In genomic region chr12:95318071-95318545, GRCh38 we compare ENCODE assay signal across 1 cellular context.
A peak's percentile ranks its signal among the peaks of the same experiment; 100 is the strongest.
TF ChIP-seq lines count a peak whose summit lies in the region.

No MANE protein-coding gene starts in this region.

TF ChIP-seq in HepG2, 621 proteins besides CTCF, POLR2A, EP300 and RAD21 (continued from another document and continues in another):
- TF ChIP-seq POGK (CRISPR knock-in tag; conservative IDR thresholded peaks at IDR 0.05): 0 out of 2 replicates have a peak, but pooled peaks have one; percentile 23
- TF ChIP-seq, protein P1, sequence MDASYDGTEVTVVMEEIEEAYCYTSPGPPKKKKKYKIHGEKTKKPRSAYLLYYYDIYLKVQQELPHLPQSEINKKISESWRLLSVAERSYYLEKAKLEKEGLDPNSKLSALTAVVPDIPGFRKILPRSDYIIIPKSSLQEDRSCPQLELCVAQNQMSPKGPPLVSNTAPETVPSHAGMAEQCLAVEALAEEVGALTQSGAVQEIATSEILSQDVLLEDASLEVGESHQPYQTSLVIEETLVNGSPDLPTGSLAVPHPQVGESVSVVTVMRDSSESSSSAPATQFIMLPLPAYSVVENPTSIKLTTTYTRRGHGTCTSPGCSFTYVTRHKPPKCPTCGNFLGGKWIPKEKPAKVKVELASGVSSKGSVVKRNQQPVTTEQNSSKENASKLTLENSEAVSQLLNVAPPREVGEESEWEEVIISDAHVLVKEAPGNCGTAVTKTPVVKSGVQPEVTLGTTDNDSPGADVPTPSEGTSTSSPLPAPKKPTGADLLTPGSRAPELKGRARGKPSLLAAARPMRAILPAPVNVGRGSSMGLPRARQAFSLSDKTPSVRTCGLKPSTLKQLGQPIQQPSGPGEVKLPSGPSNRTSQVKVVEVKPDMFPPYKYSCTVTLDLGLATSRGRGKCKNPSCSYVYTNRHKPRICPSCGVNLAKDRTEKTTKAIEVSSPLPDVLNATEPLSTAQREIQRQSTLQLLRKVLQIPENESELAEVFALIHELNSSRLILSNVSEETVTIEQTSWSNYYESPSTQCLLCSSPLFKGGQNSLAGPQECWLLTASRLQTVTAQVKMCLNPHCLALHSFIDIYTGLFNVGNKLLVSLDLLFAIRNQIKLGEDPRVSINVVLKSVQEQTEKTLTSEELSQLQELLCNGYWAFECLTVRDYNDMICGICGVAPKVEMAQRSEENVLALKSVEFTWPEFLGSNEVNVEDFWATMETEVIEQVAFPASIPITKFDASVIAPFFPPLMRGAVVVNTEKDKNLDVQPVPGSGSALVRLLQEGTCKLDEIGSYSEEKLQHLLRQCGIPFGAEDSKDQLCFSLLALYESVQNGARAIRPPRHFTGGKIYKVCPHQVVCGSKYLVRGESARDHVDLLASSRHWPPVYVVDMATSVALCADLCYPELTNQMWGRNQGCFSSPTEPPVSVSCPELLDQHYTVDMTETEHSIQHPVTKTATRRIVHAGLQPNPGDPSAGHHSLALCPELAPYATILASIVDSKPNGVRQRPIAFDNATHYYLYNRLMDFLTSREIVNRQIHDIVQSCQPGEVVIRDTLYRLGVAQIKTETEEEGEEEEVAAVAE (CRISPR knock-in tag; IDR thresholded peaks at IDR 0.05; ENCODE audit: borderline replicate concordance): peak; percentile 58; the same call in 1 of the 2 replicates
- peak; percentile 93 for TF ChIP-seq PITX1 (CRISPR knock-in tag; IDR thresholded peaks at IDR 0.05)
- 0 out of 2 replicates have a peak, but pooled peaks have one; percentile 19 for TF ChIP-seq SMARCE1 (IDR thresholded peaks at IDR 0.05; ENCODE audit: borderline replicate concordance)
- TF ChIP-seq KAT8 (CRISPR knock-in tag; IDR thresholded peaks at IDR 0.05): peak; percentile 71; the same call in 1 of the 2 replicates
- peak; percentile 22; the same call in 1 of the 2 replicates for TF ChIP-seq DRAP1 (CRISPR knock-in tag; IDR thresholded peaks at IDR 0.05)
- peak; percentile 70 for TF ChIP-seq HNF1A (IDR thresholded peaks at IDR 0.05; ENCODE audit: low read depth)
- peak; percentile 84; the same call in 1 of the 2 replicates for TF ChIP-seq HNF1A (CRISPR knock-in tag; IDR thresholded peaks at IDR 0.05; ENCODE audit: borderline replicate concordance)
- TF ChIP-seq SATB2 (CRISPR knock-in tag; IDR thresholded peaks at IDR 0.05): peak; percentile 93
- TF ChIP-seq ZNF207 (IDR thresholded peaks at IDR 0.05; ENCODE audit: borderline replicate concordance): no peak
- peak; percentile 92 for TF ChIP-seq SKI (IDR thresholded peaks at IDR 0.05; ENCODE audit: partially characterized antibody)
- TF ChIP-seq ZNF136 (CRISPR knock-in tag; IDR thresholded peaks at IDR 0.05; ENCODE audit: low read depth): no peak
- TF ChIP-seq, protein P2, sequence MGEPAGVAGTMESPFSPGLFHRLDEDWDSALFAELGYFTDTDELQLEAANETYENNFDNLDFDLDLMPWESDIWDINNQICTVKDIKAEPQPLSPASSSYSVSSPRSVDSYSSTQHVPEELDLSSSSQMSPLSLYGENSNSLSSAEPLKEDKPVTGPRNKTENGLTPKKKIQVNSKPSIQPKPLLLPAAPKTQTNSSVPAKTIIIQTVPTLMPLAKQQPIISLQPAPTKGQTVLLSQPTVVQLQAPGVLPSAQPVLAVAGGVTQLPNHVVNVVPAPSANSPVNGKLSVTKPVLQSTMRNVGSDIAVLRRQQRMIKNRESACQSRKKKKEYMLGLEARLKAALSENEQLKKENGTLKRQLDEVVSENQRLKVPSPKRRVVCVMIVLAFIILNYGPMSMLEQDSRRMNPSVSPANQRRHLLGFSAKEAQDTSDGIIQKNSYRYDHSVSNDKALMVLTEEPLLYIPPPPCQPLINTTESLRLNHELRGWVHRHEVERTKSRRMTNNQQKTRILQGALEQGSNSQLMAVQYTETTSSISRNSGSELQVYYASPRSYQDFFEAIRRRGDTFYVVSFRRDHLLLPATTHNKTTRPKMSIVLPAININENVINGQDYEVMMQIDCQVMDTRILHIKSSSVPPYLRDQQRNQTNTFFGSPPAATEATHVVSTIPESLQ (CRISPR knock-in tag; conservative IDR thresholded peaks at IDR 0.05): no peak
- peak; percentile 36; the same call in 1 of the 2 replicates for TF ChIP-seq KDM4B (CRISPR knock-in tag; IDR thresholded peaks at IDR 0.05)
- peak; percentile 95 for TF ChIP-seq ISL2 (CRISPR knock-in tag; IDR thresholded peaks at IDR 0.05)
- TF ChIP-seq, protein P3, sequence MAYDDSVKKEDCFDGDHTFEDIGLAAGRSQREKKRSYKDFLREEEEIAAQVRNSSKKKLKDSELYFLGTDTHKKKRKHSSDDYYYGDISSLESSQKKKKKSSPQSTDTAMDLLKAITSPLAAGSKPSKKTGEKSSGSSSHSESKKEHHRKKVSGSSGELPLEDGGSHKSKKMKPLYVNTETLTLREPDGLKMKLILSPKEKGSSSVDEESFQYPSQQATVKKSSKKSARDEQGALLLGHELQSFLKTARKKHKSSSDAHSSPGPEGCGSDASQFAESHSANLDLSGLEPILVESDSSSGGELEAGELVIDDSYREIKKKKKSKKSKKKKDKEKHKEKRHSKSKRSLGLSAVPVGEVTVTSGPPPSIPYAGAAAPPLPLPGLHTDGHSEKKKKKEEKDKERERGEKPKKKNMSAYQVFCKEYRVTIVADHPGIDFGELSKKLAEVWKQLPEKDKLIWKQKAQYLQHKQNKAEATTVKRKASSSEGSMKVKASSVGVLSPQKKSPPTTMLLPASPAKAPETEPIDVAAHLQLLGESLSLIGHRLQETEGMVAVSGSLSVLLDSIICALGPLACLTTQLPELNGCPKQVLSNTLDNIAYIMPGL (CRISPR knock-in tag; IDR thresholded peaks at IDR 0.05; ENCODE audit: borderline replicate concordance in 1 of 2, low read depth in 1 of 2): 0 out of 4 replicates have a peak, but pooled peaks of 1 of the 2 experiments have one; percentile 19
- peak; percentile 53; the same call in 1 of the 2 replicates for TF ChIP-seq KDM3A (CRISPR knock-in tag; IDR thresholded peaks at IDR 0.05; ENCODE audit: low read depth)
- TF ChIP-seq ZUFSP (CRISPR knock-in tag; IDR thresholded peaks at IDR 0.05; ENCODE audit: borderline replicate concordance): no peak
- TF ChIP-seq ZNF720 (CRISPR knock-in tag; IDR thresholded peaks at IDR 0.05): no peak
- peak; percentile 96 for TF ChIP-seq ZGPAT (CRISPR knock-in tag; IDR thresholded peaks at IDR 0.05)
- TF ChIP-seq THAP11 (CRISPR knock-in tag; IDR thresholded peaks at IDR 0.05): peak; percentile 69
- peak; percentile 68; the same call in 1 of the 2 replicates for TF ChIP-seq IRF2 (CRISPR knock-in tag; IDR thresholded peaks at IDR 0.05)
- TF ChIP-seq CHD2 (IDR thresholded peaks at IDR 0.05; ENCODE audit: low read depth, low read length): no peak
- TF ChIP-seq YY1 (IDR thresholded peaks at IDR 0.05; ENCODE audit: insufficient read depth, insufficient replicate concordance, low read depth, low read length): no peak
- no peak; the same call in none of the 2 replicates for TF ChIP-seq MEF2D (CRISPR knock-in tag; IDR thresholded peaks at IDR 0.05)
- peak; percentile 51; the same call in 1 of the 2 replicates for TF ChIP-seq SP5 (CRISPR knock-in tag; IDR thresholded peaks at IDR 0.05; ENCODE audit: borderline replicate concordance, low read depth)
- no peak for TF ChIP-seq ZNF552 (CRISPR knock-in tag; IDR thresholded peaks at IDR 0.05; ENCODE audit: borderline replicate concordance)
- peak; percentile 72; the same call in 1 of the 2 replicates for TF ChIP-seq ERF (CRISPR knock-in tag; IDR thresholded peaks at IDR 0.05)
- TF ChIP-seq HDAC2 (CRISPR knock-in tag; IDR thresholded peaks at IDR 0.05): peak; percentile 92
- TF ChIP-seq DPF2 (CRISPR knock-in tag; IDR thresholded peaks at IDR 0.05; ENCODE audit: borderline replicate concordance, low read depth): peak; percentile 62; the same call in 1 of the 2 replicates
- peak; percentile 84 for TF ChIP-seq CEBPG (CRISPR knock-in tag; IDR thresholded peaks at IDR 0.05)
- TF ChIP-seq ZNF652 (CRISPR knock-in tag; IDR thresholded peaks at IDR 0.05; ENCODE audit: borderline replicate concordance, low read depth): 0 out of 2 replicates have a peak, but pooled peaks have one; percentile 37
- peak; percentile 98 for TF ChIP-seq HMG20A (CRISPR knock-in tag; IDR thresholded peaks at IDR 0.05; ENCODE audit: borderline replicate concordance)
- peak; percentile 90 for TF ChIP-seq FOXJ3 (CRISPR knock-in tag; IDR thresholded peaks at IDR 0.05; ENCODE audit: borderline replicate concordance)
- TF ChIP-seq FOXO1 (CRISPR knock-in tag; IDR thresholded peaks at IDR 0.05): peak; percentile 49; the same call in 1 of the 2 replicates
- TF ChIP-seq RCOR2 (CRISPR knock-in tag; IDR thresholded peaks at IDR 0.05): peak; percentile 90
- peak in 1 of 2 experiments; percentile 70; a peak in 2 of 4 replicates for TF ChIP-seq ATF4 (CRISPR knock-in tag; IDR thresholded peaks at IDR 0.05)
- peak; percentile 95 for TF ChIP-seq NR2F6 (IDR thresholded peaks at IDR 0.05)
- peak; percentile 83 for TF ChIP-seq NR2F6 (CRISPR knock-in tag; IDR thresholded peaks at IDR 0.05)
- peak; percentile 56; the same call in 1 of the 2 replicates for TF ChIP-seq FOXK1 (CRISPR knock-in tag; IDR thresholded peaks at IDR 0.05; ENCODE audit: borderline replicate concordance, low read depth)
- TF ChIP-seq ZNF629 (CRISPR knock-in tag; conservative IDR thresholded peaks at IDR 0.05): no peak
